ENCODE assay signal across 10 cellular contexts in the genomic region with DNA sequence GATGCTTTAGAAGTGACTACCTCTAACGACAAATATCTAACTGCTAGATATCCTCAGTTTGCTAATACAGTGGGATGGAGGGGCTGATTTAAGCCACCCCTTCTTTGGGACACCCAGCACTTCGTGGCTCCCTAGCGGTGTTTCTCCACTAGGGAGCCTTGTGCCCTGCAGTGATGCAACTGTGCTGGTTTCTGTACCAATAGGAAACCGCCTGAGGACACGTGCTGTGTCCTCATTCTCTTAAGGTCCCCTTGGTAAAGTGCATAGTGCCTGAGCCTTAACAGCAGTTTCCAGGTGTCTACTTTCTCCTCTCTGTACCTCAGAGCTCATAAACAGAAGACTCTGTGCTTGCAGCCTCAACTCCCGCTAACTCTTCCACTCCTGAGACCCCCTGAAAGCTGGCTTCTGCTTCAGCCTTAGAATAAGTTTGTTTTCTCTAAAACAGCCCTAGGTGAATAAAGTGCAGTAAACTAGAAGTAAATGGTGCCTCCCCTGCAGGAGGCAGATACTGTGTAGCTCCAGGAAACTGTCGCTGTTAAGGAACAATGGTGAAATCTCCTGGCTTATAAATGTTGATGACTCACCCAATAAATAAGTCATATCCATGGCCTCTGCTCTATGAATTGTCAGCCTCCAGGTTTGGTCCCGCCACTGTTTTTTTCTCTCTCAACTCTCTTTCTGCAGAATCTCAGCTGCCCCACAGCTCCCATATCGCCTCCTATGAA.
A peak's percentile ranks its signal among the peaks of the same experiment; 100 is the strongest.
DNase-seq lines count a peak whose midpoint lies in the region; ATAC-seq and TF ChIP-seq lines count a peak whose summit lies in the region.
"Had no signal": no experiment of that assay in that cellular context is flagged by ENCODE, and none has a peak within 500 bp of the region (broad histone marks: within the 10 kb centered on the region; RNA-seq: fewer than 3 reads in every experiment).

No MANE protein-coding gene starts in this region.

- no TSS peak for BruUV-seq in IMR-90 (replicated peaks; lab: Mats Ljungman, UMichigan)

- no peak overlapping the region for H3K56ac ChIP-seq in IMR-90 (ENCODE audit: extremely low read depth, insufficient read depth, low read length)

- H3K9ac ChIP-seq in BLaER1 (peak overlapping the region; percentile 63; the same call in 1 of the 2 replicates), IMR-90 (ENCODE audit: low read depth, low read length) (no peak overlapping the region)

- peak overlapping the region; percentile 61 for H2AK9ac ChIP-seq in IMR-90 (replicated peaks; ENCODE audit: low read depth, low read length, poor library complexity)

- POLR2A ChIA-PET in IMR-90 (lab: Charles Lee; ENCODE audit: unreplicated experiment) = no interaction called here

- dilution Hi-C loops in IMR-90 (cut with HindIII; ENCODE audit: low sequenced_read_pairs, unreplicated experiment) = no loop called here

- CTCF ChIA-PET in IMR-90 (lab: Yijun Ruan, JAX) = no interaction called here

- H2BK15ac ChIP-seq in IMR-90 (ENCODE audit: low read depth, low read length) = 0 out of 3 replicates have a peak overlapping the region, but pooled peaks have one; percentile 60

- peak overlapping the region; percentile 47 for H2AFZ ChIP-seq in IMR-90 (replicated peaks; ENCODE audit: low read length, poor library complexity)
- H2AFZ ChIP-seq: hepatocyte had no signal

- H3K4ac ChIP-seq in IMR-90 (ENCODE audit: low read depth, low read length) = peak overlapping the region; percentile 56

- no peak overlapping the region for H2BK5ac ChIP-seq in IMR-90 (ENCODE audit: low read depth, low read length, poor library complexity, severe bottlenecking)

- H4K5ac ChIP-seq in IMR-90 (ENCODE audit: low read depth, low read length) = no peak overlapping the region

- H3K4me3 ChIP-seq in BLaER1 (peak overlapping the region; percentile 59), IMR-90 (ENCODE audit: insufficient read depth, low read depth, low read length) (no peak overlapping the region)
- H3K4me3 ChIP-seq: hepatocyte had no signal

- peak overlapping the region in 1 of 2 experiments; percentile 32; a peak in 1 of 4 replicates for H4K8ac ChIP-seq in IMR-90 (ENCODE audit: low read depth in 2 of 2, low read length in 2 of 2)

- H3K4me1 ChIP-seq in BLaER1 (peaks cover 54% of the 10 kb centered on the region), IMR-90 (ENCODE audit: control insufficient read depth, insufficient read depth, low read length) (peaks cover 4% of the 10 kb centered on the region; the same call in 1 of the 2 replicates)

- H3K18ac ChIP-seq in IMR-90 (ENCODE audit: low read depth, low read length) = no peak overlapping the region

- TF ChIP-seq POLR2A in IMR-90 (IDR thresholded peaks at IDR 0.05; ENCODE audit: low read depth, low read length) = no peak

- intact Hi-C loops in IMR-90 (cut with micrococcal nuclease) = no loop called here

- peak overlapping the region; percentile 51; the same call in 1 of the 2 replicates for H2AK5ac ChIP-seq in IMR-90 (ENCODE audit: low read depth, low read length)

- no peaks in the 10 kb centered on the region for H3K36me3 ChIP-seq in BLaER1
- peaks cover 6% of the 10 kb centered on the region for H3K36me3 ChIP-seq in IMR-90 (ENCODE audit: control insufficient read depth, insufficient read depth, low read length)
- H3K36me3 ChIP-seq: brain microvascular endothelial cell had no signal

- peaks cover 14% of the 10 kb centered on the region for H3K9me1 ChIP-seq in IMR-90 (ENCODE audit: insufficient read depth, low read length)

- H3K9me3 ChIP-seq in BLaER1 (peaks cover 15% of the 10 kb centered on the region), IMR-90 (ENCODE audit: control insufficient read depth, insufficient read depth, low read length) (no peaks in the 10 kb centered on the region)

- 0 out of 2 replicates have a peak overlapping the region, but pooled peaks have one; percentile 21 for H4K91ac ChIP-seq in IMR-90 (ENCODE audit: insufficient read depth, low read depth, low read length)

- ATAC-seq in IMR-90 (ENCODE audit: low read depth) (no peak), HG03460 (IDR thresholded peaks at IDR 0.05; ENCODE audit: unreplicated experiment) (no peak), GM21737 (IDR thresholded peaks at IDR 0.05; ENCODE audit: unreplicated experiment) (no peak)

- no peak for TF ChIP-seq CTCF in IMR-90 (conservative IDR thresholded peaks at IDR 0.05; ENCODE audit: low read depth, low read length)

- no peaks in the 10 kb centered on the region for H4K20me1 ChIP-seq in BLaER1
- H4K20me1 ChIP-seq in IMR-90 (ENCODE audit: insufficient read depth, low read length) = no peaks in the 10 kb centered on the region

- DNase-seq in IMR-90 = peak; percentile 66
- DNase-seq in SW480 (ENCODE audit: low spot score) = peak; percentile 16
- DNase-seq in iris pigment epithelial cell (ENCODE audit: low read depth) = peak; percentile 46
- no peak for DNase-seq in SKM-1 (lab: John Stamatoyannopoulos, UW; ENCODE audit: unreplicated experiment)
- DNase-seq in cerebellar nuclear complex (lab: John Stamatoyannopoulos, UW) = no peak
- DNase-seq: brain microvascular endothelial cell had no signal

- WGBS in IMR-90 (ENCODE audit: extremely low coverage in 2 of 2, insufficient read length in 1 of 2), 2 experiments = 73% methylated on average over 2 of the region's 9 CpGs; no CpG with 5 or more reads in 1 of the 2 experiments

- peak overlapping the region; percentile 55; the same call in 1 of the 2 replicates for H3K14ac ChIP-seq in IMR-90 (replicated peaks; ENCODE audit: low read depth, low read length)

- no peaks in the 10 kb centered on the region for H3K27me3 ChIP-seq in BLaER1
- no peaks in the 10 kb centered on the region for H3K27me3 ChIP-seq in IMR-90 (ENCODE audit: control insufficient read depth, insufficient read depth, low read length)
- H3K27me3 ChIP-seq: brain microvascular endothelial cell, hepatocyte had no signal

- H2BK120ac ChIP-seq in IMR-90 (ENCODE audit: low read depth, low read length) = peak overlapping the region; percentile 39

- no peak for TF ChIP-seq RAD21 in IMR-90 (IDR thresholded peaks at IDR 0.05; ENCODE audit: low read length)

- in situ Hi-C loops in IMR-90 (cut with MboI; ENCODE audit: low sequenced_read_pairs) = no loop called here

- peaks cover 5 to 42% of the 10 kb centered on the region in 2 experiments; a peak in 2 of 4 replicates for H3K79me1 ChIP-seq in IMR-90 (ENCODE audit: low read depth in 1 of 2, low read length in 2 of 2)

- H3K27ac ChIP-seq in BLaER1 (peak overlapping the region; percentile 76), IMR-90 (ENCODE audit: insufficient read depth, low read length) (no peak overlapping the region)
- H3K27ac ChIP-seq: brain microvascular endothelial cell, hepatocyte had no signal

- peak overlapping the region; percentile 92 for H3K4me2 ChIP-seq in BLaER1
- H3K4me2 ChIP-seq in IMR-90 (ENCODE audit: low read depth, low read length) = no peak overlapping the region
- H3K4me2 ChIP-seq: hepatocyte had no signal

- no peak overlapping the region for H3K23ac ChIP-seq in IMR-90 (ENCODE audit: low read depth, low read length)

- H2BK20ac ChIP-seq in IMR-90 (ENCODE audit: low read depth, low read length) = no peak overlapping the region

TF ChIP-seq in IMR-90, 13 proteins besides CTCF, POLR2A, EP300 and RAD21:
- TF ChIP-seq NFE2L2 (IDR thresholded peaks at IDR 0.05; ENCODE audit: low read depth, low read length) = no peak
- TF ChIP-seq FOS (IDR thresholded peaks at IDR 0.05; ENCODE audit: low read depth, low read length) = peak; percentile 59
- TF ChIP-seq RFX5 (IDR thresholded peaks at IDR 0.05; ENCODE audit: low read depth, low read length) = no peak
- TF ChIP-seq MXI1 (IDR thresholded peaks at IDR 0.05; ENCODE audit: borderline replicate concordance, low read depth, low read length) = no peak
- TF ChIP-seq CEBPB (IDR thresholded peaks at IDR 0.05; ENCODE audit: low read depth, low read length) = peak; percentile 36; the same call in 1 of the 2 replicates
TF ChIP-seq in IMR-90: peak in this region for 2.

Comparison
In these comparisons a context has a peak if more than half of its experiments do, and no peak if none do; other contexts are left out.
1. DNase-seq: peak in IMR-90 (single experiment), SW480 (single experiment) and iris pigment epithelial cell (single experiment); none in SKM-1 (single experiment) and cerebellar nuclear complex (0 of 2).